In the genomic region with DNA sequence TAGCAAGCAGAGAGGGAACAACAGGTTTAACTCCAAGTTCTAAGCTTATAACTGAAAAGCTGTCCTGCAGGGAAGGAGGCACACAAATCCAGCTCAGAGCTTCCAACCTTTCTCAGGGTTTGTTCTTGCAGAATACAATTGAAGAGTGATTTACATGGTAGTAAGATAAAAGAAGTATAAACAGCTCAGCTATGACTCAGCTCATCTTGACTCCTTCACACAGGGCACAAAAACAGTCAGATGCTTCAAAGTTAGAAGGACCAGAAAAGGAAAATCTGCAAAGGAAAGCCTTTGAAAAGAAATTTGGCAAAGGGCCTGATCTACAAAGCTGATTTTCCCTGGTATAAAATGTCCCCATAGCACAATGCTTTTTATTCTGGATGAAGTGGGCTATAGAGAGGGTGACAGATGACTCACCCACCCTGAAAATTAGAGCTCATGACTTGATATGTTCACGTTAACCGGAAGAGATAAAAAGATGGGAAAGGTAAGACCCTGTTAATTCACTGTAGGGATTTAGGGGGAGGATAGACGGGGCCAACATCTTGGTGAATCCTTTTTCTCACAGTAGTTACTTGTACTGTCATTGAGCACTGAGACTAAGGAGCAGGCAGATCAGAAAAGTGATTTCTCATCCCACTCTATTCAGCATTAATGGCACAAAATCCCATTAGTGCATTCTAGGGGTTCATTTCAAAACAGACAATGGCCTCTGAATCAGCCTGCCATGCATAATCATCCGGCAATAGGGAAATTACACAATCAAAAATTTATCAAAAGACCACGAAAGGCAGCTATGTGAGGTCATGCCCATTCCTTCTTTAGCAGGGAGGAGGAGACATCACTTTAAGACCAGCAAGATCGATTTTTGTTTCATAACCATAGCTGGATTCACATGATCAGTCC, we compare ENCODE assay signal across 1 cellular context.
TF ChIP-seq lines count a peak whose summit lies in the region.

No MANE protein-coding gene starts in this region.

TF ChIP-seq in endothelial cell of umbilical vein, 7 proteins besides CTCF, POLR2A, EP300 and RAD21:
- TF ChIP-seq GATA2 (IDR thresholded peaks at IDR 0.05; ENCODE audit: insufficient read depth, insufficient read length, low read depth, low read length) (no peak), EZH2 (IDR thresholded peaks at IDR 0.05; ENCODE audit: borderline replicate concordance, low read depth, low read length, severe bottlenecking) (no peak), JUN (IDR thresholded peaks at IDR 0.05; ENCODE audit: borderline replicate concordance, insufficient read depth, insufficient read length, low read depth) (no peak), FOS (IDR thresholded peaks at IDR 0.05; ENCODE audit: borderline replicate concordance, insufficient read depth, low read length) (peak; percentile 24)
- TF ChIP-seq, protein P1, sequence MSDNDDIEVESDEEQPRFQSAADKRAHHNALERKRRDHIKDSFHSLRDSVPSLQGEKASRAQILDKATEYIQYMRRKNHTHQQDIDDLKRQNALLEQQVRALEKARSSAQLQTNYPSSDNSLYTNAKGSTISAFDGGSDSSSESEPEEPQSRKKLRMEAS (IDR thresholded peaks at IDR 0.05; ENCODE audit: insufficient read depth, insufficient read length): no peak
